Comparison of ENCODE assay signal across 8 cellular contexts in genomic region chr5:177133119-177133844, GRCh38.
DNase-seq lines count a peak whose midpoint lies in the region; FAIRE-seq and TF ChIP-seq lines count a peak whose summit lies in the region.

Gene NSD1 (plus strand): TSS chr5:177133773. CDS start chr5:177135104, 1,331 bp downstream.

- TF ChIP-seq CTCF in GM13976 (IDR thresholded peaks at IDR 0.05; ENCODE audit: borderline replicate concordance, control extremely low read depth, extremely low read depth, insufficient read depth, missing control alignments) (no peak), HFF-Myc (IDR thresholded peaks at IDR 0.05; ENCODE audit: low read depth, low read length, missing control alignments) (no peak), D721Med (IDR thresholded peaks at IDR 0.05; ENCODE audit: insufficient read depth, missing control alignments) (no peak)

- in situ Hi-C loops in GM13976 (cut with MboI; ENCODE audit: low sequenced_read_pairs, unreplicated experiment): no loop called here

- FAIRE-seq in D721Med (lab: Jason Lieb, UNC): no peak

- peak within 1 kb of the TSS; percentile 94 for H3K27ac ChIP-seq in caudate nucleus (ENCODE audit: low read depth, low read length)

- H3K4me3 ChIP-seq in HFF-Myc (replicated peaks; ENCODE audit: low read depth, low read length): peak within 1 kb of the TSS; percentile 70

- DNase-seq in GM13976 (ENCODE audit: low spot score): peak; percentile 94
- DNase-seq in HFF-Myc (ENCODE audit: extremely low read depth, low read depth): peak; percentile 40
- peak; percentile 79 for DNase-seq in NCI-H1092 (lab: John Stamatoyannopoulos, UW)
- DNase-seq in activated CD4-positive, CD25-positive, alpha-beta regulatory T cell (lab: John Stamatoyannopoulos, UW): peak; percentile 75 to 92 (median 84)
- DNase-seq in caudate nucleus (lab: John Stamatoyannopoulos, UW): peak in 60 of 61 donors; percentile 46 to 96 (median 89)
- peak; percentile 94 for DNase-seq in islet precursor cell
- peak; percentile 91 for DNase-seq in stimulated activated CD4-positive, alpha-beta T cell treated with anti-CD3 and anti-CD28 coated beads, Interleukin-12 subunit alpha, Interleukin-12 subunit beta, amount 100 ng/mL, for 4 hours
- DNase-seq in D721Med (ENCODE audit: insufficient read length, low spot score): no peak
